In genomic region chr6:35496851-35497570, GRCh38 we compare ENCODE assay signal across 8 cellular contexts. TPM values are rescaled to one million over a fixed set of nuclear protein-coding genes. Genes with fewer than 3 reads are reported as not detected.
DNase-seq lines count a peak whose midpoint lies in the region; ATAC-seq and TF ChIP-seq lines count a peak whose summit lies in the region.

TEAD3 (minus strand) TSS chr6:35497079.

- peak; percentile 38 for ATAC-seq in GM18520 (IDR thresholded peaks at IDR 0.05; ENCODE audit: unreplicated experiment)
- peak; percentile 79 to 80 for ATAC-seq in activated T-cell treated with anti-CD3 and anti-CD28 coated beads, Interleukin-2, amount 50 U/mL, for 72 hours (replicated peaks in 1 of 2)
- ATAC-seq in GM21381 (IDR thresholded peaks at IDR 0.05; ENCODE audit: unreplicated experiment) = no peak

- H3K36me3 ChIP-seq in vagina = no peaks in the 10 kb centered on the region

- peaks cover 20% of the 10 kb centered on the region for H3K4me1 Mint-ChIP-seq in activated T-cell treated with anti-CD3 and anti-CD28 coated beads, Interleukin-2, amount 50 U/mL, for 72 hours (ENCODE audit: low read depth)
- H3K4me1 Mint-ChIP-seq in nephron = peaks cover 59% of the 10 kb centered on the region

- peaks cover 51% of the 10 kb centered on the region for H3K4me1 ChIP-seq in vagina

- H3K27ac ChIP-seq in vagina = peak within 1 kb of the TSS; percentile 97

- intact Hi-C loops in vagina (cut with DNase I) = loop anchor here (5.0 kb wide), 1 partner anchor 105 kb away; no protein-coding TSS in a partner anchor

- H3K27me3 Mint-ChIP-seq in activated T-cell treated with anti-CD3 and anti-CD28 coated beads, Interleukin-2, amount 50 U/mL, for 72 hours (ENCODE audit: low read depth) = peaks cover 10% of the 10 kb centered on the region
- no peaks in the 10 kb centered on the region for H3K27me3 Mint-ChIP-seq in nephron (ENCODE audit: low read depth)

- H3K27ac Mint-ChIP-seq in activated T-cell treated with anti-CD3 and anti-CD28 coated beads, Interleukin-2, amount 50 U/mL, for 72 hours = peak within 1 kb of the TSS; percentile 40
- peak within 1 kb of the TSS; percentile 93 to 99 (median 97) for H3K27ac Mint-ChIP-seq in nephron

- H3K36me3 Mint-ChIP-seq in activated T-cell treated with anti-CD3 and anti-CD28 coated beads, Interleukin-2, amount 50 U/mL, for 72 hours (ENCODE audit: insufficient read depth in 2 of 2) = no peaks in the 10 kb centered on the region
- no peaks in the 10 kb centered on the region for H3K36me3 Mint-ChIP-seq in nephron (ENCODE audit: low read depth)

- peak in 1 of 2 donors; percentile 82 for TF ChIP-seq POLR2A in vagina (IDR thresholded peaks at IDR 0.05)

- DNase-seq in 8988T = peak; percentile 97
- peak; percentile 62 for DNase-seq in NCI-H226
- DNase-seq in activated T-cell treated with anti-CD3 and anti-CD28 coated beads, Interleukin-2, amount 50 U/mL, for 72 hours = peak; percentile 58 to 62
- peak; percentile 67 for DNase-seq in fibroblast of mammary gland (ENCODE audit: low read depth)
- DNase-seq in vagina (ENCODE audit: extremely low spot score in 2 of 2) = no peak

- H3K4me3 ChIP-seq in fibroblast of mammary gland (ENCODE audit: control insufficient read depth, low read depth, low read length) (peak within 1 kb of the TSS; percentile 68), vagina (peak within 1 kb of the TSS; percentile 67 to 92)

- TF ChIP-seq CTCF in fibroblast of mammary gland (conservative IDR thresholded peaks at IDR 0.05; ENCODE audit: control insufficient read depth, insufficient read depth, low read depth, low read length) = no peak
- TF ChIP-seq CTCF in nephron (IDR thresholded peaks at IDR 0.05; ENCODE audit: unreplicated experiment in 3 of 3) = peak in 1 of 3 experiments; percentile 14
- TF ChIP-seq CTCF in vagina (IDR thresholded peaks at IDR 0.05) = no peak

- H3K9me3 ChIP-seq in vagina = no peaks in the 10 kb centered on the region

- peak within 1 kb of the TSS; percentile 82 to 86 for H3K4me3 Mint-ChIP-seq in activated T-cell treated with anti-CD3 and anti-CD28 coated beads, Interleukin-2, amount 50 U/mL, for 72 hours
- H3K4me3 Mint-ChIP-seq in nephron = peak within 1 kb of the TSS; percentile 89 to 95 (median 95)

- no peaks in the 10 kb centered on the region for H3K9me3 Mint-ChIP-seq in activated T-cell treated with anti-CD3 and anti-CD28 coated beads, Interleukin-2, amount 50 U/mL, for 72 hours
- H3K9me3 Mint-ChIP-seq in nephron = no peaks in the 10 kb centered on the region

- H3K27me3 ChIP-seq in vagina = no peaks in the 10 kb centered on the region

RNA-seq across cellular contexts. Expression of gene TEAD3, which starts in this region (rescaled TPM):
- total RNA-seq in activated T-cell treated with anti-CD3 and anti-CD28 coated beads, Interleukin-2, amount 50 U/mL, for 72 hours = 1 to 10 TPM; 1.7 to 1.9 TPM
- total RNA-seq in vagina = 29.0 TPM

Comparison
In these comparisons a context has a peak if more than half of its experiments do, and no peak if none do; other contexts are left out.
1. RNA of gene TEAD3 (total RNA-seq): 29.0 TPM in vagina (single experiment); 1.7 to 1.9 TPM in activated T-cell treated with anti-CD3 and anti-CD28 coated beads, Interleukin-2, amount 50 U/mL, for 72 hours; every median in the first group is over 10 times any median in the second.
2. DNase-seq: peak in 8988T (single experiment), NCI-H226 (single experiment), activated T-cell treated with anti-CD3 and anti-CD28 coated beads, Interleukin-2, amount 50 U/mL, for 72 hours (2 of 2) and fibroblast of mammary gland (single experiment); none in vagina (0 of 2).